8 cellular contexts compared by ENCODE assay signal in the genomic region with DNA sequence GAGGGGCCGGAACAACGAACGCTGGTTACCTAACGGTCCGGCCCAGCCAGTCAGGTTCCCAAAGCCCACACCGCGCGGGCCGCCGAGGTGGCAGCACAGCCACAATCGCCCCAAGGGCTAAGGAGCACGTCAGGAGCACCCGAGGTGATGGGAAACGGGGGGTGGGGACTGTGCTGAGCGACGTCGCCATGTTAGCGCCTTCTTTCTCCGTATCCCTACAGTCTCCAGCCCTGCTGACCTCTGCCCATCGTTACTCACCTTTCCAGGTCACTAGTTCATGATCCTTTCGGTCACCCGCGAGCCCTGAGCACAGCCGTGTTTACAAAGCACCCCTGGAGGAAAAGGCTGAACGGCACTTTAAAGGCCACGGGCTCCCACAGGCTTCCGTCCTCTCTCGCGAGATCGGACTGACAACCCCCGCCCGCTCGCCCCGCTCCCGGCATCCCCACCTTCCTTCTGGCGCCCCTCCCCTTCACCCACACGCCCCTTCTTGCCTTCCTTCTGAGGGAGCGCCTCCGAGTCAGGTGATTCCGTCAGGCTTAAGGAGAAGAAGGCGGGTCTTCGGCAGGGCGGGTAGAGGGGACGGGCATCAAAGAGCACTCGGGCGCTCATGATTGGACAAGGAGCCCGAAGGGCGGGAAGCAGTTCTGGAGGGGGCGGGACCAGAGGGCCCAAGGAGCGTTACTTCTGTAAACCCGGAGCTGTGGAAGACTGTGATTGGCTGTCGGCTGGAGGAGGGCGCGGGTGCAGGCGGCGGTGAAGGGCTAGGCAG. TPM values are rescaled to one million over a fixed set of nuclear protein-coding genes. Genes with fewer than 3 reads are reported as not detected.
A peak's percentile ranks its signal among the peaks of the same experiment; 100 is the strongest.
DNase-seq lines count a peak whose midpoint lies in the region; ATAC-seq and TF ChIP-seq lines count a peak whose summit lies in the region.

A gene with protein sequence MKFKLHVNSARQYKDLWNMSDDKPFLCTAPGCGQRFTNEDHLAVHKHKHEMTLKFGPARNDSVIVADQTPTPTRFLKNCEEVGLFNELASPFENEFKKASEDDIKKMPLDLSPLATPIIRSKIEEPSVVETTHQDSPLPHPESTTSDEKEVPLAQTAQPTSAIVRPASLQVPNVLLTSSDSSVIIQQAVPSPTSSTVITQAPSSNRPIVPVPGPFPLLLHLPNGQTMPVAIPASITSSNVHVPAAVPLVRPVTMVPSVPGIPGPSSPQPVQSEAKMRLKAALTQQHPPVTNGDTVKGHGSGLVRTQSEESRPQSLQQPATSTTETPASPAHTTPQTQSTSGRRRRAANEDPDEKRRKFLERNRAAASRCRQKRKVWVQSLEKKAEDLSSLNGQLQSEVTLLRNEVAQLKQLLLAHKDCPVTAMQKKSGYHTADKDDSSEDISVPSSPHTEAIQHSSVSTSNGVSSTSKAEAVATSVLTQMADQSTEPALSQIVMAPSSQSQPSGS (minus strand): TSS at position 412 of the 772 bp plus-strand sequence. CDS start 31,760 bp downstream, outside the sequence.

- under 1% methylated on average over 56 of the region's 56 CpGs for WGBS in thymus

- peak within 1 kb of the TSS; percentile 99 for H3K4me3 Mint-ChIP-seq in osteocyte (ENCODE audit: unreplicated experiment)

- H3K27me3 Mint-ChIP-seq in osteocyte (ENCODE audit: unreplicated experiment), result no peaks in the 10 kb centered on the region

- H3K27ac Mint-ChIP-seq in osteocyte (ENCODE audit: unreplicated experiment), result peak within 1 kb of the TSS; percentile 98

- intact Hi-C loops in head of caudate nucleus (cut with DNase I), result no loop called here

- peaks cover 29% of the 10 kb centered on the region for H3K4me1 Mint-ChIP-seq in osteocyte (ENCODE audit: unreplicated experiment)

- TF ChIP-seq CTCF in GM12864 (IDR thresholded peaks at IDR 0.05; ENCODE audit: low read depth, low read length, missing control alignments) (no peak), osteocyte (IDR thresholded peaks at IDR 0.05) (no peak)

- no peaks in the 10 kb centered on the region for H3K9me3 Mint-ChIP-seq in osteocyte (ENCODE audit: unreplicated experiment)

- H3K27ac ChIP-seq in thymus (ENCODE audit: low read depth), result peak within 1 kb of the TSS; percentile 91

- H3K4me3 ChIP-seq in GM12864 (ENCODE audit: low read depth, low read length) (peak within 1 kb of the TSS; percentile 99), thymus (ENCODE audit: low read length) (peak within 1 kb of the TSS; percentile 89)

- no peaks in the 10 kb centered on the region for H3K27me3 ChIP-seq in thymus (ENCODE audit: control insufficient read depth, insufficient read depth)

- peak; percentile 99 for DNase-seq in GM12864 (ENCODE audit: low read depth)
- peak; percentile 96 to 100 (median 99) for DNase-seq in NCI-H1417 (lab: John Stamatoyannopoulos, UW)
- peak; percentile 99 for DNase-seq in SW 1271 (lab: John Stamatoyannopoulos, UW)
- DNase-seq in activated naive CD8-positive, alpha-beta T cell treated with anti-CD3 and anti-CD28 coated beads, Interleukin-2, amount 50 U/mL, for 16 hours (ENCODE audit: low read depth, low spot score), result peak; percentile 95
- peak; percentile 87 to 99 (median 97) for DNase-seq in head of caudate nucleus
- DNase-seq in osteocyte (ENCODE audit: extremely low spot score, unreplicated experiment), result peak; percentile 99

- no peaks in the 10 kb centered on the region for H3K9me3 ChIP-seq in thymus (ENCODE audit: control insufficient read depth)

- no peaks in the 10 kb centered on the region for H3K36me3 ChIP-seq in thymus (ENCODE audit: control insufficient read depth, insufficient read depth)

- peaks cover 7% of the 10 kb centered on the region for H3K4me1 ChIP-seq in thymus (ENCODE audit: control insufficient read depth, insufficient read depth, low read length)

- H3K36me3 Mint-ChIP-seq in osteocyte (ENCODE audit: unreplicated experiment), result no peaks in the 10 kb centered on the region

- ATAC-seq in HG02759 (IDR thresholded peaks at IDR 0.05; ENCODE audit: unreplicated experiment), result peak; percentile 95

RNA-seq across cellular contexts. Expression of the gene that starts here (rescaled TPM):
- 71.0 and 74.9 TPM in 2 replicates for total RNA-seq in osteocyte
- 32.1 TPM for polyA plus RNA-seq in thymus

Comparison
In these comparisons a context has a peak if more than half of its experiments do, and no peak if none do; other contexts are left out.
1. Peak in every context shown above with its lines: DNase-seq, ATAC-seq, H3K4me3 ChIP-seq and H3K27ac ChIP-seq.